In the genomic region with DNA sequence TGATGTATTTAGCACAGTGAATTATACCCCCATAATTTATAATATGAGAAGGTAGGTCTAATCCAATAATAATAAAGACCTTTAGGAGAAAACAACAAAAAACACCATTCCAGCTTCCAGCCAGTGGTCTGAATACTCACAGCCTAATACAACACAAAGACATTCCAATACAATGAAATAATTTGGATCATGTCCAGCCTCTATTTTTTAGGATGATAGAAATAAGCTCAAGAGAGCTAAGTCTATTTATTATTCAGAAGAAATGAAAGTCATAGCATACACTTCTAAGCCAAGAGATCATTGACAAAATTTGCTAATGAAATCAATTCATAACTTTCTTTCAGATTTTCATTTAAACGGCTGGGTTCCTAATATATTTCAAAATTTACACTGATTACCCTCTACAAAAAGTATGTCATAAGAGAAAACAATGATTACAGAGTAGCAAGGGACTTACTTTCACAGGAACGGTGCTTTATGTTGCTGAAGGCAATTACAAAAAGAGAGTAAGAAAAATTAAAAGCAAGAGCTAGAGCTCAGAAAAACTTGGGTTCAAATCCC, we compare ENCODE assay signal across 17 cellular contexts. TPM values are rescaled to one million over a fixed set of nuclear protein-coding genes. Genes with fewer than 3 reads are reported as not detected.
DNase-seq lines count a peak whose midpoint lies in the region; ATAC-seq and TF ChIP-seq lines count a peak whose summit lies in the region.
"Had no signal": no experiment of that assay in that cellular context is flagged by ENCODE, and none has a peak within 500 bp of the region (broad histone marks: within the 10 kb centered on the region; RNA-seq: fewer than 3 reads in every experiment).

No MANE protein-coding gene starts in this region.

- H3K27me3 ChIP-seq in BJ (ENCODE audit: control insufficient read depth, insufficient read depth, low read length) (no peaks in the 10 kb centered on the region), fibroblast of lung (ENCODE audit: control insufficient read depth, insufficient read depth, low read length) (no peaks in the 10 kb centered on the region), neural progenitor cell (no peaks in the 10 kb centered on the region)
- H3K27me3 ChIP-seq: ascending aorta, esophagus squamous epithelium had no signal

- H3K4me3 ChIP-seq in BJ (ENCODE audit: low read depth, low read length) (no peak overlapping the region), SK-N-MC (no peak overlapping the region), fibroblast of lung (replicated peaks in 1 of 4; ENCODE audit: control extremely low read depth in 1 of 4, insufficient read depth in 1 of 4, low read depth in 3 of 4, low read length in 4 of 4) (no peak overlapping the region), neural progenitor cell (no peak overlapping the region), coronary artery (no peak overlapping the region)
- H3K4me3 ChIP-seq: ascending aorta, esophagus squamous epithelium had no signal

- peaks cover 45% of the 10 kb centered on the region for H3K36me3 Mint-ChIP-seq in neural progenitor cell
- H3K36me3 Mint-ChIP-seq: stimulated activated memory B cell treated with anti-CD40 and anti-IgM and Interleukin-4, amounts not matched to agents 10 μg/mL and 1 μg/mL and 100 μg/mL, for 72 hours had no signal

- H3K4me1 ChIP-seq in fibroblast of lung (ENCODE audit: control insufficient read depth, extremely low read depth, insufficient read depth, low read length) (peaks cover 13% of the 10 kb centered on the region), neural progenitor cell (peaks cover 65% of the 10 kb centered on the region)

- H3K9me3 Mint-ChIP-seq in neural progenitor cell, result no peaks in the 10 kb centered on the region
- H3K9me3 Mint-ChIP-seq: stimulated activated memory B cell treated with anti-CD40 and anti-IgM and Interleukin-4, amounts not matched to agents 10 μg/mL and 1 μg/mL and 100 μg/mL, for 72 hours had no signal

- H3K4me2 ChIP-seq in fibroblast of lung (ENCODE audit: extremely low read depth, insufficient read depth, low read length) (no peak overlapping the region), neural progenitor cell (peak overlapping the region; percentile 21)
- H3K4me2 ChIP-seq: KMS-11 had no signal

- no peaks in the 10 kb centered on the region for H3K9me3 ChIP-seq in SK-N-MC (ENCODE audit: low read depth, low read length)
- H3K9me3 ChIP-seq in fibroblast of lung (ENCODE audit: control insufficient read depth, insufficient read depth, low read depth, low read length), result no peaks in the 10 kb centered on the region
- H3K9me3 ChIP-seq in neural progenitor cell (ENCODE audit: low read depth), result no peaks in the 10 kb centered on the region
- H3K9me3 ChIP-seq: ascending aorta, esophagus squamous epithelium had no signal

- no peaks in the 10 kb centered on the region for H4K20me1 ChIP-seq in fibroblast of lung (ENCODE audit: control insufficient read depth, extremely low read depth, insufficient read depth, low read length)
- peaks cover 76% of the 10 kb centered on the region for H4K20me1 ChIP-seq in neural progenitor cell (ENCODE audit: low read depth)

- CTCF ChIA-PET in BJ (lab: Yijun Ruan, JAX), result interaction anchor here (0.9 to 1.8 kb wide), 2 partner anchors 10 to 87 kb away, joined by 3 read pairs; no protein-coding TSS in a partner anchor

- ATAC-seq in HG02870 (IDR thresholded peaks at IDR 0.05; ENCODE audit: unreplicated experiment) (no peak), GM21423 (IDR thresholded peaks at IDR 0.05; ENCODE audit: unreplicated experiment) (no peak)
- ATAC-seq: stimulated activated memory B cell treated with anti-CD40 and anti-IgM and Interleukin-4, amounts not matched to agents 10 μg/mL and 1 μg/mL and 100 μg/mL, for 72 hours had no signal

- H3K79me2 ChIP-seq in fibroblast of lung (ENCODE audit: control insufficient read depth, insufficient read depth, low read length), result peaks cover 82% of the 10 kb centered on the region
- peaks cover 94% of the 10 kb centered on the region for H3K79me2 ChIP-seq in neural progenitor cell (ENCODE audit: low read depth)

- H3K36me3 ChIP-seq in BJ (ENCODE audit: control insufficient read depth, insufficient read depth, low read length) (no peaks in the 10 kb centered on the region), SK-N-MC (ENCODE audit: insufficient read depth, low read length) (no peaks in the 10 kb centered on the region), fibroblast of lung (ENCODE audit: control insufficient read depth, insufficient read depth, low read length) (no peaks in the 10 kb centered on the region), neural progenitor cell (no peaks in the 10 kb centered on the region)
- H3K36me3 ChIP-seq: ascending aorta, esophagus squamous epithelium had no signal

- H3K4me1 Mint-ChIP-seq in neural progenitor cell, result peaks cover 70% of the 10 kb centered on the region
- H3K4me1 Mint-ChIP-seq: stimulated activated memory B cell treated with anti-CD40 and anti-IgM and Interleukin-4, amounts not matched to agents 10 μg/mL and 1 μg/mL and 100 μg/mL, for 72 hours had no signal

- H3K9ac ChIP-seq in SK-N-MC (ENCODE audit: insufficient read length) (no peak overlapping the region), fibroblast of lung (ENCODE audit: insufficient read depth, low read length) (no peak overlapping the region), neural progenitor cell (no peak overlapping the region)
- H3K9ac ChIP-seq: KMS-11 had no signal

- H3K27ac Mint-ChIP-seq in neural progenitor cell, result no peak overlapping the region
- H3K27ac Mint-ChIP-seq: stimulated activated memory B cell treated with anti-CD40 and anti-IgM and Interleukin-4, amounts not matched to agents 10 μg/mL and 1 μg/mL and 100 μg/mL, for 72 hours had no signal

- DNase-seq in BJ (ENCODE audit: low read depth) (peak; percentile 19), SK-N-MC (ENCODE audit: low read depth, low spot score) (no peak), fibroblast of lung (ENCODE audit: low read depth in 2 of 2) (peak; percentile 68 to 78), neural progenitor cell (ENCODE audit: low spot score) (no peak), coronary artery (ENCODE audit: low spot score) (no peak)
- no peak for DNase-seq in activated CD4-positive, CD25-positive, alpha-beta regulatory T cell treated with anti-CD3 and anti-CD28 coated beads, Interleukin-2, amount 50 U/mL, for 72 hours
- DNase-seq: activated CD4-positive, alpha-beta T cell treated with anti-CD3 and anti-CD28 coated beads for 4 hours; AML-193; DMS79 treated with DMSO at 0.1 percent for 48 hours; esophagus squamous epithelium; NCI-H2029 treated with DMSO at 0.1 percent for 48 hours; T-helper 1 cell had no signal

- H3K27me3 Mint-ChIP-seq in neural progenitor cell (ENCODE audit: insufficient read depth, low read depth), result no peaks in the 10 kb centered on the region

- H3K27ac ChIP-seq in SK-N-MC, result peak overlapping the region; percentile 48; the same call in 1 of the 2 replicates
- peak overlapping the region; percentile 23 for H3K27ac ChIP-seq in fibroblast of lung (ENCODE audit: insufficient read depth, low read length)
- no peak overlapping the region for H3K27ac ChIP-seq in neural progenitor cell
- H3K27ac ChIP-seq in coronary artery, result no peak overlapping the region
- H3K27ac ChIP-seq: ascending aorta, KMS-11 had no signal

- H2AFZ ChIP-seq in fibroblast of lung (ENCODE audit: low read length) (no peak overlapping the region), neural progenitor cell (replicated peaks) (no peak overlapping the region)

- peaks cover 24% of the 10 kb centered on the region for H3F3A ChIP-seq in neural progenitor cell (ENCODE audit: low read depth)

- POLR2A ChIA-PET in BJ (lab: Charles Lee), result interaction anchor here (1.4 kb wide), 1 partner anchor 25 kb away, joined by 3 read pairs; a partner anchor contains a TSS

- H3K4me3 Mint-ChIP-seq in neural progenitor cell, result no peak overlapping the region
- H3K4me3 Mint-ChIP-seq: stimulated activated memory B cell treated with anti-CD40 and anti-IgM and Interleukin-4, amounts not matched to agents 10 μg/mL and 1 μg/mL and 100 μg/mL, for 72 hours had no signal

- TF ChIP-seq CTCF in BJ (IDR thresholded peaks at IDR 0.05; ENCODE audit: insufficient read depth, low read depth, low read length) (no peak), fibroblast of lung (conservative IDR thresholded peaks at IDR 0.05 in 1 of 2, IDR thresholded peaks at IDR 0.05 in 1 of 2; ENCODE audit: low read depth in 1 of 2, low read length in 2 of 2) (no peak), neural progenitor cell (IDR thresholded peaks at IDR 0.05) (no peak), coronary artery (IDR thresholded peaks at IDR 0.05) (no peak)

RNA-seq across cellular contexts. Expression of a gene that starts 25.1 kb away (rescaled TPM):
- 28.4 and 34.9 TPM in 2 replicates for polyA plus RNA-seq in BJ (2011; rRNA removed)
- 22.4 and 29.3 TPM in 2 replicates for polyA minus RNA-seq in BJ (2011; rRNA and poly(A)+ RNA removed)
- 85.5 and 156 TPM in 2 replicates for total RNA-seq in fibroblast of lung
- 269 and 290 TPM in 2 replicates for polyA plus RNA-seq in fibroblast of lung
- polyA plus RNA-seq in fibroblast of lung (2012), result 185 and 242 TPM in 2 replicates
- polyA minus RNA-seq in fibroblast of lung (ENCODE audit: low replicate concordance), result 256 and 350 TPM in 2 replicates
- 187 and 259 TPM in 2 replicates for total RNA-seq in neural progenitor cell (ENCODE audit: low replicate concordance)

Comparison
In these comparisons a context has a peak if more than half of its experiments do, and no peak if none do; other contexts are left out.
1. DNase-seq: peak in BJ (single experiment) and fibroblast of lung (2 of 2); none in SK-N-MC (single experiment), neural progenitor cell (single experiment), activated CD4-positive, CD25-positive, alpha-beta regulatory T cell treated with anti-CD3 and anti-CD28 coated beads, Interleukin-2, amount 50 U/mL, for 72 hours (single experiment) and coronary artery (single experiment).
2. H3K27ac ChIP-seq: peak in SK-N-MC (single experiment) and fibroblast of lung (single experiment); none in neural progenitor cell (single experiment) and coronary artery (0 of 2).